Comparison of ENCODE assay signal across 32 cellular contexts in genomic region chr9:5532790-5533189, GRCh38. TPM values are rescaled to one million over a fixed set of nuclear protein-coding genes. Genes with fewer than 3 reads are reported as not detected.
"Had no signal": no experiment of that assay in that cellular context is flagged by ENCODE, and none has a peak within 500 bp of the region (broad histone marks: within the 10 kb centered on the region; RNA-seq: fewer than 3 reads in every experiment).

No MANE protein-coding gene starts in this region.

- H3K4me3 ChIP-seq: breast epithelium, esophagus muscularis mucosa, lower lobe of right lung, mucosa of descending colon, sigmoid colon, uterus had no signal

- H3K36me3 Mint-ChIP-seq: activated naive CD4-positive, alpha-beta T cell treated with anti-CD3 and anti-CD28 coated beads, Interleukin-2, amount 50 U/mL, for 24 hours; stimulated activated effector memory CD8-positive, alpha-beta T cell treated with anti-CD3 and anti-CD28 coated beads, Interleukin-12 subunit alpha, Interleukin-12 subunit beta, amount 100 ng/mL, for 72 hours; type B pancreatic cell had no signal

- H3K4me3 Mint-ChIP-seq: activated CD4-positive, alpha-beta memory T cell treated with anti-CD3 and anti-CD28 coated beads for 36 hours; activated CD4-positive, alpha-beta T cell treated with anti-CD3 and anti-CD28 coated beads, Interleukin-2, amount 10 ng/mL, durations not matched to agents 24 days and 14 days; activated naive CD4-positive, alpha-beta T cell treated with anti-CD3 and anti-CD28 coated beads, Interleukin-2, amount 50 U/mL, for 24 hours; activated naive CD8-positive, alpha-beta T cell treated with anti-CD3 and anti-CD28 coated beads, Interleukin-2, amount 50 U/mL, for 24 hours; activated T-cell treated with anti-CD3 and anti-CD28 coated beads, Interleukin-2, amount 50 U/mL, for 24 hours; nephron progenitor cell; stimulated activated effector memory CD8-positive, alpha-beta T cell treated with anti-CD3 and anti-CD28 coated beads, Interleukin-12 subunit alpha, Interleukin-12 subunit beta, amount 100 ng/mL, for 72 hours; stimulated activated naive CD8-positive, alpha-beta T cell treated with anti-CD3 and anti-CD28 coated beads, Interleukin-15, Interleukin-2, amounts not matched to agents 100 ng/mL and 50 ng/mL, for 24 hours; type B pancreatic cell had no signal

- H3K27me3 Mint-ChIP-seq: activated CD4-positive, alpha-beta memory T cell treated with anti-CD3 and anti-CD28 coated beads for 36 hours; activated CD4-positive, alpha-beta T cell treated with anti-CD3 and anti-CD28 coated beads, Interleukin-2, amount 10 ng/mL, durations not matched to agents 24 days and 14 days; activated naive CD4-positive, alpha-beta T cell treated with anti-CD3 and anti-CD28 coated beads, Interleukin-2, amount 50 U/mL, for 24 hours; activated naive CD8-positive, alpha-beta T cell treated with anti-CD3 and anti-CD28 coated beads, Interleukin-2, amount 50 U/mL, for 24 hours; activated T-cell treated with anti-CD3 and anti-CD28 coated beads, Interleukin-2, amount 50 U/mL, for 24 hours; progenitor cell of endocrine pancreas; stimulated activated naive CD8-positive, alpha-beta T cell treated with anti-CD3 and anti-CD28 coated beads, Interleukin-15, Interleukin-2, amounts not matched to agents 100 ng/mL and 50 ng/mL, for 24 hours had no signal

- H3K9me3 ChIP-seq: breast epithelium, esophagus muscularis mucosa, lower lobe of right lung, mucosa of descending colon, neutrophil, sigmoid colon, uterus had no signal

- FAIRE-seq: small intestine, TTC549 had no signal

- H3K27ac Mint-ChIP-seq: activated CD4-positive, alpha-beta memory T cell treated with anti-CD3 and anti-CD28 coated beads for 36 hours; activated CD4-positive, alpha-beta T cell treated with anti-CD3 and anti-CD28 coated beads, Interleukin-2, amount 10 ng/mL, durations not matched to agents 24 days and 14 days; activated naive CD4-positive, alpha-beta T cell treated with anti-CD3 and anti-CD28 coated beads, Interleukin-2, amount 50 U/mL, for 24 hours; activated naive CD8-positive, alpha-beta T cell treated with anti-CD3 and anti-CD28 coated beads, Interleukin-2, amount 50 U/mL, for 24 hours; activated T-cell treated with anti-CD3 and anti-CD28 coated beads, Interleukin-2, amount 50 U/mL, for 24 hours; activated T-helper 2 cell treated with anti-CD3 and anti-CD28 coated beads, Interferon-gamma antibody, Interleukin-2, Interleukin-4, amounts not matched to agents 10 μg/mL and 5 μg/mL and 100 μg/mL, durations not matched to agents 14 hours and 24 hours and 36 hours; nephron progenitor cell; progenitor cell of endocrine pancreas; stimulated activated naive CD8-positive, alpha-beta T cell treated with anti-CD3 and anti-CD28 coated beads, Interleukin-15, Interleukin-2, amounts not matched to agents 100 ng/mL and 50 ng/mL, for 24 hours; type B pancreatic cell had no signal

- DNase-seq: activated CD4-positive, alpha-beta memory T cell treated with anti-CD3 and anti-CD28 coated beads for 36 hours; activated CD4-positive, alpha-beta T cell treated with anti-CD3 and anti-CD28 coated beads, Interleukin-2, amount 10 ng/mL, durations not matched to agents 24 days and 14 days; activated CD4-positive, CD25-positive, alpha-beta regulatory T cell treated with anti-CD3 and anti-CD28 coated beads, Interleukin-2, amount 50 U/mL, for 72 hours; activated CD8-positive, alpha-beta memory T cell treated with anti-CD3 and anti-CD28 coated beads, Interleukin-2, amount 50 U/mL, for 4 hours; activated naive CD8-positive, alpha-beta T cell treated with anti-CD3 and anti-CD28 coated beads, Interleukin-2, amount 50 U/mL, for 24 hours; activated T-cell treated with anti-CD3 and anti-CD28 coated beads, Interleukin-2, amount 50 U/mL, for 24 hours; amygdala; central memory CD4-positive, alpha-beta T cell; foreskin keratinocyte; kidney glomerular epithelial cell; lower lobe of right lung; mucosa of descending colon; nephron progenitor cell; retina; sigmoid colon; small intestine; stimulated activated CD4-positive, alpha-beta T cell treated with anti-CD3 and anti-CD28 coated beads, Interleukin-4, amount 100 ng/mL, for 24 hours; substantia nigra; T-helper 9 cell; uterus; WERI-Rb-1 had no signal

- H3K9me3 Mint-ChIP-seq: activated CD4-positive, alpha-beta memory T cell treated with anti-CD3 and anti-CD28 coated beads for 36 hours; activated naive CD4-positive, alpha-beta T cell treated with anti-CD3 and anti-CD28 coated beads, Interleukin-2, amount 50 U/mL, for 24 hours; activated naive CD8-positive, alpha-beta T cell treated with anti-CD3 and anti-CD28 coated beads, Interleukin-2, amount 50 U/mL, for 24 hours; activated T-cell treated with anti-CD3 and anti-CD28 coated beads, Interleukin-2, amount 50 U/mL, for 24 hours; activated T-helper 2 cell treated with anti-CD3 and anti-CD28 coated beads, Interferon-gamma antibody, Interleukin-2, Interleukin-4, amounts not matched to agents 10 μg/mL and 5 μg/mL and 100 μg/mL, durations not matched to agents 14 hours and 24 hours and 36 hours; nephron progenitor cell; stimulated activated effector memory CD8-positive, alpha-beta T cell treated with anti-CD3 and anti-CD28 coated beads, Interleukin-12 subunit alpha, Interleukin-12 subunit beta, amount 100 ng/mL, for 72 hours; stimulated activated naive CD8-positive, alpha-beta T cell treated with anti-CD3 and anti-CD28 coated beads, Interleukin-15, Interleukin-2, amounts not matched to agents 100 ng/mL and 50 ng/mL, for 24 hours; type B pancreatic cell had no signal

- H3K4me1 ChIP-seq: breast epithelium, sigmoid colon, uterus had no signal

- ATAC-seq: activated naive CD8-positive, alpha-beta T cell treated with anti-CD3 and anti-CD28 coated beads, Interleukin-2, amount 50 U/mL, for 24 hours; foreskin keratinocyte; left lobe of liver; lower lobe of right lung; mucosa of descending colon; stimulated activated effector memory CD8-positive, alpha-beta T cell treated with anti-CD3 and anti-CD28 coated beads, Interleukin-12 subunit alpha, Interleukin-12 subunit beta, amount 100 ng/mL, for 72 hours had no signal

- H3K27ac ChIP-seq: breast epithelium, esophagus muscularis mucosa, foreskin keratinocyte, lower lobe of right lung, neutrophil, sigmoid colon, uterus, WERI-Rb-1 had no signal

- H3K27me3 ChIP-seq: breast epithelium, esophagus muscularis mucosa, foreskin keratinocyte, neutrophil, sigmoid colon, uterus had no signal

- H3K36me3 ChIP-seq: breast epithelium, esophagus muscularis mucosa, lower lobe of right lung, neutrophil, sigmoid colon, uterus, WERI-Rb-1 had no signal

RNA-seq across cellular contexts. Expression of gene PDCD1LG2, which starts 22.5 kb away (rescaled TPM):
- total RNA-seq: progenitor cell of endocrine pancreas had no signal
